1 cellular context compared by ENCODE assay signal in genomic region chr10:97612386-97612785, GRCh38.
A peak's percentile ranks its signal among the peaks of the same experiment; 100 is the strongest.
TF ChIP-seq lines count a peak whose summit lies in the region.

No MANE protein-coding gene starts in this region.

TF ChIP-seq in HepG2, 621 proteins besides CTCF, POLR2A, EP300 and RAD21:
- TF ChIP-seq RBAK (CRISPR knock-in tag; IDR thresholded peaks at IDR 0.05) (no peak), AHDC1 (CRISPR knock-in tag; IDR thresholded peaks at IDR 0.05; ENCODE audit: borderline replicate concordance) (no peak), ZNF263 (CRISPR knock-in tag; IDR thresholded peaks at IDR 0.05) (no peak), STAG1 (CRISPR knock-in tag; IDR thresholded peaks at IDR 0.05) (peak; percentile 83), SMC3 (IDR thresholded peaks at IDR 0.05; ENCODE audit: low read length) (peak; percentile 85), KLF16 (CRISPR knock-in tag; IDR thresholded peaks at IDR 0.05) (0 out of 4 replicates have a peak, but pooled peaks of 1 of the 2 experiments have one; percentile 24), GLMP (CRISPR knock-in tag; IDR thresholded peaks at IDR 0.05; ENCODE audit: borderline replicate concordance) (no peak)
